ENCODE assay signal across 26 cellular contexts in genomic region chr1:33250724-33251123, GRCh38.
"Had no signal": no experiment of that assay in that cellular context is flagged by ENCODE, and none has a peak within 500 bp of the region (broad histone marks: within the 10 kb centered on the region; RNA-seq: fewer than 3 reads in every experiment).

No MANE protein-coding gene starts in this region.

- H3K27ac ChIP-seq: brain microvascular endothelial cell had no signal

- H3K27me3 ChIP-seq: brain microvascular endothelial cell had no signal

- ATAC-seq: activated CD4-positive, alpha-beta T cell treated with anti-CD3 and anti-CD28 coated beads for 36 hours; activated CD8-positive, alpha-beta memory T cell treated with anti-CD3 and anti-CD28 coated beads, Interleukin-2, amount 10 ng/mL, durations not matched to agents 7 days and 5 days; activated CD8-positive, alpha-beta T cell treated with anti-CD3 and anti-CD28 coated beads, Interleukin-2, amount 10 ng/mL, durations not matched to agents 7 days and 5 days; esophagus mucosa had no signal

- H3K36me3 ChIP-seq: brain microvascular endothelial cell had no signal

- FAIRE-seq: astrocyte, colon, endometrium, frontal cortex had no signal

- DNase-seq: activated CD4-positive, alpha-beta memory T cell treated with anti-CD3 and anti-CD28 coated beads for 36 hours; activated CD4-positive, alpha-beta T cell treated with anti-CD3 and anti-CD28 coated beads for 36 hours; activated CD4-positive, alpha-beta T cell treated with anti-CD3 and anti-CD28 coated beads, Interleukin-2, amount 10 ng/mL, durations not matched to agents 24 days and 14 days; activated CD4-positive, CD25-positive, alpha-beta regulatory T cell; activated CD4-positive, CD25-positive, alpha-beta regulatory T cell treated with anti-CD3 and anti-CD28 coated beads, Interleukin-2, amount 50 U/mL, for 72 hours; activated CD8-positive, alpha-beta memory T cell treated with anti-CD3 and anti-CD28 coated beads, Interleukin-2, amount 10 ng/mL, durations not matched to agents 7 days and 5 days; activated CD8-positive, alpha-beta memory T cell treated with anti-CD3 and anti-CD28 coated beads, Interleukin-2, amount 50 U/mL, for 4 hours; activated CD8-positive, alpha-beta T cell treated with anti-CD3 and anti-CD28 coated beads, Interleukin-2, amount 10 ng/mL, durations not matched to agents 7 days and 5 days; activated effector memory CD4-positive, alpha-beta T cell treated with anti-CD3 and anti-CD28 coated beads, Interleukin-2, amount 50 U/mL, for 16 hours; activated naive CD4-positive, alpha-beta T cell treated with anti-CD3 and anti-CD28 coated beads for 36 hours; activated T-cell treated with anti-CD3 and anti-CD28 coated beads, Interleukin-2, amount 50 U/mL, for 1 hour; activated T-cell treated with anti-CD3 and anti-CD28 coated beads, Interleukin-2, amount 50 U/mL, for 48 hours; amniotic stem cell; anterior cingulate cortex; brain microvascular endothelial cell; cortex of kidney; dermis blood vessel endothelial cell; effector CD8-positive, alpha-beta T cell; foreskin fibroblast; head of caudate nucleus; T-helper 2 cell had no signal
